In genomic region chr7:131112431-131112830, GRCh38 we compare ENCODE assay signal across 1 cellular context.
TF ChIP-seq lines count a peak whose summit lies in the region.

No MANE protein-coding gene starts in this region.

TF ChIP-seq in HepG2, 621 proteins besides CTCF, POLR2A, EP300 and RAD21 (continued from another document):
- TF ChIP-seq, protein P1, sequence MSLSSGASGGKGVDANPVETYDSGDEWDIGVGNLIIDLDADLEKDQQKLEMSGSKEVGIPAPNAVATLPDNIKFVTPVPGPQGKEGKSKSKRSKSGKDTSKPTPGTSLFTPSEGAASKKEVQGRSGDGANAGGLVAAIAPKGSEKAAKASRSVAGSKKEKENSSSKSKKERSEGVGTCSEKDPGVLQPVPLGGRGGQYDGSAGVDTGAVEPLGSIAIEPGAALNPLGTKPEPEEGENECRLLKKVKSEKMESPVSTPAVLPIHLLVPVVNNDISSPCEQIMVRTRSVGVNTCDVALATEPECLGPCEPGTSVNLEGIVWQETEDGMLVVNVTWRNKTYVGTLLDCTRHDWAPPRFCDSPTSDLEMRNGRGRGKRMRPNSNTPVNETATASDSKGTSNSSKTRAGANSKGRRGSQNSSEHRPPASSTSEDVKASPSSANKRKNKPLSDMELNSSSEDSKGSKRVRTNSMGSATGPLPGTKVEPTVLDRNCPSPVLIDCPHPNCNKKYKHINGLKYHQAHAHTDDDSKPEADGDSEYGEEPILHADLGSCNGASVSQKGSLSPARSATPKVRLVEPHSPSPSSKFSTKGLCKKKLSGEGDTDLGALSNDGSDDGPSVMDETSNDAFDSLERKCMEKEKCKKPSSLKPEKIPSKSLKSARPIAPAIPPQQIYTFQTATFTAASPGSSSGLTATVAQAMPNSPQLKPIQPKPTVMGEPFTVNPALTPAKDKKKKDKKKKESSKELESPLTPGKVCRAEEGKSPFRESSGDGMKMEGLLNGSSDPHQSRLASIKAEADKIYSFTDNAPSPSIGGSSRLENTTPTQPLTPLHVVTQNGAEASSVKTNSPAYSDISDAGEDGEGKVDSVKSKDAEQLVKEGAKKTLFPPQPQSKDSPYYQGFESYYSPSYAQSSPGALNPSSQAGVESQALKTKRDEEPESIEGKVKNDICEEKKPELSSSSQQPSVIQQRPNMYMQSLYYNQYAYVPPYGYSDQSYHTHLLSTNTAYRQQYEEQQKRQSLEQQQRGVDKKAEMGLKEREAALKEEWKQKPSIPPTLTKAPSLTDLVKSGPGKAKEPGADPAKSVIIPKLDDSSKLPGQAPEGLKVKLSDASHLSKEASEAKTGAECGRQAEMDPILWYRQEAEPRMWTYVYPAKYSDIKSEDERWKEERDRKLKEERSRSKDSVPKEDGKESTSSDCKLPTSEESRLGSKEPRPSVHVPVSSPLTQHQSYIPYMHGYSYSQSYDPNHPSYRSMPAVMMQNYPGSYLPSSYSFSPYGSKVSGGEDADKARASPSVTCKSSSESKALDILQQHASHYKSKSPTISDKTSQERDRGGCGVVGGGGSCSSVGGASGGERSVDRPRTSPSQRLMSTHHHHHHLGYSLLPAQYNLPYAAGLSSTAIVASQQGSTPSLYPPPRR (CRISPR knock-in tag; IDR thresholded peaks at IDR 0.05; ENCODE audit: borderline replicate concordance) = no peak
- TF ChIP-seq ARID2 (CRISPR knock-in tag; IDR thresholded peaks at IDR 0.05; ENCODE audit: borderline replicate concordance) = no peak
- no peak for TF ChIP-seq SMAD9 (CRISPR knock-in tag; IDR thresholded peaks at IDR 0.05)
- TF ChIP-seq EZH2 (conservative IDR thresholded peaks at IDR 0.05; ENCODE audit: low read depth, low read length) = no peak
- no peak for TF ChIP-seq ZNF136 (CRISPR knock-in tag; IDR thresholded peaks at IDR 0.05; ENCODE audit: low read depth)
- TF ChIP-seq NFYB (CRISPR knock-in tag; IDR thresholded peaks at IDR 0.05) = no peak
- TF ChIP-seq, protein P2, sequence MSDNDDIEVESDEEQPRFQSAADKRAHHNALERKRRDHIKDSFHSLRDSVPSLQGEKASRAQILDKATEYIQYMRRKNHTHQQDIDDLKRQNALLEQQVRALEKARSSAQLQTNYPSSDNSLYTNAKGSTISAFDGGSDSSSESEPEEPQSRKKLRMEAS (IDR thresholded peaks at IDR 0.05) = no peak
- TF ChIP-seq ATM (IDR thresholded peaks at IDR 0.05; ENCODE audit: borderline replicate concordance) = no peak
- no peak for TF ChIP-seq RFX3 (CRISPR knock-in tag; IDR thresholded peaks at IDR 0.05)
- TF ChIP-seq ZNF350 (CRISPR knock-in tag; IDR thresholded peaks at IDR 0.05; ENCODE audit: borderline replicate concordance, low read depth) = no peak
- TF ChIP-seq ZBTB40 (IDR thresholded peaks at IDR 0.05) = no peak
- no peak for TF ChIP-seq ZBTB40 (CRISPR knock-in tag; IDR thresholded peaks at IDR 0.05)
- TF ChIP-seq ZNF589 (CRISPR knock-in tag; conservative IDR thresholded peaks at IDR 0.05) = no peak
- no peak for TF ChIP-seq TSC22D2 (CRISPR knock-in tag; IDR thresholded peaks at IDR 0.05; ENCODE audit: borderline replicate concordance)
- TF ChIP-seq, protein P3, sequence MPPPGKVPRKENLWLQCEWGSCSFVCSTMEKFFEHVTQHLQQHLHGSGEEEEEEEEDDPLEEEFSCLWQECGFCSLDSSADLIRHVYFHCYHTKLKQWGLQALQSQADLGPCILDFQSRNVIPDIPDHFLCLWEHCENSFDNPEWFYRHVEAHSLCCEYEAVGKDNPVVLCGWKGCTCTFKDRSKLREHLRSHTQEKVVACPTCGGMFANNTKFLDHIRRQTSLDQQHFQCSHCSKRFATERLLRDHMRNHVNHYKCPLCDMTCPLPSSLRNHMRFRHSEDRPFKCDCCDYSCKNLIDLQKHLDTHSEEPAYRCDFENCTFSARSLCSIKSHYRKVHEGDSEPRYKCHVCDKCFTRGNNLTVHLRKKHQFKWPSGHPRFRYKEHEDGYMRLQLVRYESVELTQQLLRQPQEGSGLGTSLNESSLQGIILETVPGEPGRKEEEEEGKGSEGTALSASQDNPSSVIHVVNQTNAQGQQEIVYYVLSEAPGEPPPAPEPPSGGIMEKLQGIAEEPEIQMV (CRISPR knock-in tag; IDR thresholded peaks at IDR 0.05; ENCODE audit: low read depth) = no peak
- TF ChIP-seq, protein P4, sequence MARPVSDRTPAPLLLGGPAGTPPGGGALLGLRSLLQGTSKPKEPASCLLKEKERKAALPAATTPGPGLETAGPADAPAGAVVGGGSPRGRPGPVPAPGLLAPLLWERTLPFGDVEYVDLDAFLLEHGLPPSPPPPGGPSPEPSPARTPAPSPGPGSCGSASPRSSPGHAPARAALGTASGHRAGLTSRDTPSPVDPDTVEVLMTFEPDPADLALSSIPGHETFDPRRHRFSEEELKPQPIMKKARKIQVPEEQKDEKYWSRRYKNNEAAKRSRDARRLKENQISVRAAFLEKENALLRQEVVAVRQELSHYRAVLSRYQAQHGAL (CRISPR knock-in tag; IDR thresholded peaks at IDR 0.05; ENCODE audit: not compliant biosample characterization) = no peak
- no peak for TF ChIP-seq ZNF550 (CRISPR knock-in tag; IDR thresholded peaks at IDR 0.05; ENCODE audit: borderline replicate concordance)
